ENCODE assay signal across 19 cellular contexts in the genomic region with DNA sequence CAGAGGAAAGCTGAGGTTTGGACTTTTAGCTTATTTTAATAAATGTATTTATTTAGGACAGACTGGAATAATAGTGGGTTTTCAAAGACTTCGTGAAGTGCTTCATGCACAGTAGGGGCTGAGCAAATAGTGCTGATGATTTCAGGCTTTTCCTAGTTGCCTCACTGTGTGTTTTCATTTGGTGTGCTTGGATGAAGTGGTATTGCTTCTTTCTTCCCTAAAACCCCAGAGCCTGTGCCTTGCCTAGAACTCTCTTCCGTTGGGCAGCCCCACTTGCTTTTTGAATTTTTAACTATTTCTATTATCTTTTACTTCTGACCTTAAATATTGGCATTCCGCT.
"Had no signal": no experiment of that assay in that cellular context is flagged by ENCODE, and none has a peak within 500 bp of the region (broad histone marks: within the 10 kb centered on the region; RNA-seq: fewer than 3 reads in every experiment).

No MANE protein-coding gene starts in this region.

- H3K9me3 ChIP-seq: gastroesophageal sphincter, heart right ventricle, right atrium auricular region, transverse colon had no signal

- H3K27ac Mint-ChIP-seq: natural killer cell; T-helper 1 cell treated with Interleukin-12 subunit alpha and Interleukin-12 subunit beta and Interleukin-4 antibody, amounts not matched to agents 30 μg/mL and 1 μg/mL, for 36 hours had no signal

- H3K36me3 Mint-ChIP-seq: natural killer cell had no signal

- H3K4me1 ChIP-seq: heart right ventricle, right atrium auricular region had no signal

- H3K4me3 Mint-ChIP-seq: natural killer cell; T-helper 1 cell treated with Interleukin-12 subunit alpha and Interleukin-12 subunit beta and Interleukin-4 antibody, amounts not matched to agents 30 μg/mL and 1 μg/mL, for 36 hours had no signal

- H3K4me3 ChIP-seq: dorsolateral prefrontal cortex, gastroesophageal sphincter, heart right ventricle, right atrium auricular region, skin epidermis, transverse colon had no signal

- H3K27me3 ChIP-seq: dorsolateral prefrontal cortex, gastroesophageal sphincter, heart right ventricle, right atrium auricular region, transverse colon had no signal

- H3K36me3 ChIP-seq: gastroesophageal sphincter, right atrium auricular region had no signal

- ATAC-seq: gastroesophageal sphincter, heart right ventricle, left colon, natural killer cell had no signal

- DNase-seq: activated CD4-positive, alpha-beta T cell treated with anti-CD3 and anti-CD28 coated beads, Interleukin-2, amount 50 U/mL, for 1 hour; activated CD4-positive, CD25-positive, alpha-beta regulatory T cell; activated CD8-positive, alpha-beta memory T cell treated with anti-CD3 and anti-CD28 coated beads for 24 hours; activated naive CD4-positive, alpha-beta T cell; aorta; dorsolateral prefrontal cortex; erythroblast; heart right ventricle; left colon; mammary epithelial cell; natural killer cell; stimulated activated CD4-positive, alpha-beta T cell treated with anti-CD3 and anti-CD28 coated beads, Interleukin-15, amount 100 ng/mL, for 24 hours; stimulated activated CD4-positive, alpha-beta T cell treated with anti-CD3 and anti-CD28 coated beads, Interleukin-4, amount 100 ng/mL, for 24 hours; stimulated activated naive CD4-positive, alpha-beta T cell treated with Interleukin-2 at 50 U/mL for 16 hours; transverse colon had no signal

- H3K9me3 Mint-ChIP-seq: natural killer cell; T-helper 1 cell treated with Interleukin-12 subunit alpha and Interleukin-12 subunit beta and Interleukin-4 antibody, amounts not matched to agents 30 μg/mL and 1 μg/mL, for 36 hours had no signal

- H3K27ac ChIP-seq: dorsolateral prefrontal cortex, gastroesophageal sphincter, heart right ventricle, right atrium auricular region, skin epidermis had no signal
